Comparison of ENCODE assay signal across 9 cellular contexts in the genomic region with DNA sequence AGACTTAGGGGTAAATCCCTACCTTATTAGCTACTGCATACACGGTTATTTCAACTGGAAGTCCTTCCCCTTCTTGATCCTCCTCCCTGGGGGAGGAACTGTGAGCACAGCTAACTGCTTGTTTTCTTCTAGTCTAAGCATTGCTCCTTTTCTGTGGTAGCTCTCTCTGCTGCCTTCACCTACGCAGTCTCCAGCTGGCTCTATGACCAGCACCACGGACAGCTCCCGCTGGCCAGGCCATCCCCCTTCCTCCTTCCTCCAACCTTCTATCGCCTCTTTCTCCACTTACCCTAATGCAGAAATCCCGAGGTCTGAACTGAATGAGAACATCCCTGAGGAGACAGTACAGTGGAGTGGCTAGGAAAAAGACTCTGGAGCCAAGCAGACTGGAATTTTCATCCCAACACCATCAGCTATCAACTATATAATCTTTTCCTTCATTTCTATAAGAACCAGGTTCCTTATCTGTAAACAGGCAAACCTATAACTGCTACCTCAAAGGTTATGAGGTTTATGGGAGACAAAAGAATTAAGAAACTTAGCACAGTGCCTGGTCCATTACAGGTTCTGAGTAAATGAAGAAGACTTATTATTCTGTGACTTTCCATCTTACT. TPM values are rescaled to one million over a fixed set of nuclear protein-coding genes. Genes with fewer than 3 reads are reported as not detected.
A peak's percentile ranks its signal among the peaks of the same experiment; 100 is the strongest.
DNase-seq lines count a peak whose midpoint lies in the region; TF ChIP-seq lines count a peak whose summit lies in the region.
"Had no signal": no experiment of that assay in that cellular context is flagged by ENCODE, and none has a peak within 500 bp of the region (broad histone marks: within the 10 kb centered on the region; RNA-seq: fewer than 3 reads in every experiment).

No MANE protein-coding gene starts in this region.

- H3K4me1 Mint-ChIP-seq in endothelial cell (ENCODE audit: unreplicated experiment) (peaks cover 14% of the 10 kb centered on the region), progenitor cell of endocrine pancreas (ENCODE audit: low read depth) (peaks cover 2% of the 10 kb centered on the region)

- no peak overlapping the region for H3K27ac Mint-ChIP-seq in endothelial cell (ENCODE audit: unreplicated experiment)
- no peak overlapping the region for H3K27ac Mint-ChIP-seq in progenitor cell of endocrine pancreas
- H3K27ac Mint-ChIP-seq: memory B cell had no signal

- no peak overlapping the region for H3K4me3 ChIP-seq in NT2/D1 (ENCODE audit: insufficient read length, low read depth)

- no peaks in the 10 kb centered on the region for H3K36me3 ChIP-seq in NT2/D1 (ENCODE audit: insufficient read depth, insufficient read length, low read length)

- H3K4me1 ChIP-seq in NT2/D1 (ENCODE audit: insufficient read depth, insufficient read length): no peaks in the 10 kb centered on the region

- H3K9me3 Mint-ChIP-seq in endothelial cell (ENCODE audit: unreplicated experiment): no peaks in the 10 kb centered on the region
- H3K9me3 Mint-ChIP-seq in progenitor cell of endocrine pancreas (ENCODE audit: low read depth): no peaks in the 10 kb centered on the region
- H3K9me3 Mint-ChIP-seq: memory B cell had no signal

- H3K9me3 ChIP-seq in NT2/D1 (ENCODE audit: insufficient read depth, low read length): no peaks in the 10 kb centered on the region

- peaks cover 4% of the 10 kb centered on the region for H3K36me3 Mint-ChIP-seq in endothelial cell (ENCODE audit: low read depth, unreplicated experiment)
- no peaks in the 10 kb centered on the region for H3K36me3 Mint-ChIP-seq in progenitor cell of endocrine pancreas (ENCODE audit: insufficient read depth)
- H3K36me3 Mint-ChIP-seq: memory B cell had no signal

- peaks cover 69% of the 10 kb centered on the region for H3K27me3 ChIP-seq in NT2/D1 (ENCODE audit: insufficient read depth, insufficient read length)

- TF ChIP-seq CTCF in endothelial cell (IDR thresholded peaks at IDR 0.05; ENCODE audit: unreplicated experiment) (no peak), progenitor cell of endocrine pancreas (IDR thresholded peaks at IDR 0.05; ENCODE audit: unreplicated experiment) (no peak)

- H3K27me3 Mint-ChIP-seq in endothelial cell (ENCODE audit: unreplicated experiment): no peaks in the 10 kb centered on the region
- peaks cover 81% of the 10 kb centered on the region for H3K27me3 Mint-ChIP-seq in progenitor cell of endocrine pancreas

- peak; percentile 38 for DNase-seq in activated CD4-positive, alpha-beta T cell treated with anti-CD3 and anti-CD28 coated beads for 48 hours
- no peak for DNase-seq in activated CD4-positive, alpha-beta T cell treated with anti-CD3 and anti-CD28 coated beads, Interleukin-2, amount 50 U/mL, for 4 hours
- DNase-seq in NT2/D1 (ENCODE audit: low read depth, low spot score): peak; percentile 46
- DNase-seq in endothelial cell (ENCODE audit: low spot score): peak; percentile 82
- peak; percentile 71 for DNase-seq in progenitor cell of endocrine pancreas (ENCODE audit: low spot score, unreplicated experiment)
- DNase-seq in activated CD4-positive, CD25-positive, alpha-beta regulatory T cell treated with anti-CD3 and anti-CD28 coated beads, Interleukin-2, amount 50 U/mL, for 72 hours: no peak
- DNase-seq in NCI-H187 (lab: John Stamatoyannopoulos, UW): no peak
- no peak for DNase-seq in NCI-H446 treated with DMSO at 0.1 percent for 48 hours (lab: John Stamatoyannopoulos, UW)

- no peak overlapping the region for H3K9ac ChIP-seq in NT2/D1 (ENCODE audit: insufficient read length, low read depth)

- no peak overlapping the region for H3K4me3 Mint-ChIP-seq in endothelial cell (ENCODE audit: unreplicated experiment)
- H3K4me3 Mint-ChIP-seq in progenitor cell of endocrine pancreas (ENCODE audit: low read depth): no peak overlapping the region
- H3K4me3 Mint-ChIP-seq: memory B cell had no signal

RNA-seq across cellular contexts. Expression of a gene that starts 4.7 kb away (rescaled TPM):
- total RNA-seq in endothelial cell (ENCODE audit: unreplicated experiment) (0.59 TPM), progenitor cell of endocrine pancreas (0.65 and 0.67 TPM in 2 replicates)

RNA-seq across cellular contexts. Expression of a gene that starts 14.7 kb away (rescaled TPM):
- total RNA-seq in endothelial cell (ENCODE audit: unreplicated experiment) (not detected), progenitor cell of endocrine pancreas (17.3 and 24.1 TPM in 2 replicates)

RNA-seq across cellular contexts. Expression of a gene that starts 52.8 kb away (rescaled TPM):
- not detected for total RNA-seq in endothelial cell (ENCODE audit: unreplicated experiment)
- 24.4 and 30.1 TPM in 2 replicates for total RNA-seq in progenitor cell of endocrine pancreas

Comparison
In these comparisons a context has a peak if more than half of its experiments do, and no peak if none do; other contexts are left out.
1. DNase-seq: peak in activated CD4-positive, alpha-beta T cell treated with anti-CD3 and anti-CD28 coated beads for 48 hours (single experiment), NT2/D1 (single experiment), endothelial cell (single experiment) and progenitor cell of endocrine pancreas (single experiment); none in activated CD4-positive, alpha-beta T cell treated with anti-CD3 and anti-CD28 coated beads, Interleukin-2, amount 50 U/mL, for 4 hours (0 of 2), activated CD4-positive, CD25-positive, alpha-beta regulatory T cell treated with anti-CD3 and anti-CD28 coated beads, Interleukin-2, amount 50 U/mL, for 72 hours (single experiment), NCI-H187 (0 of 2) and NCI-H446 treated with DMSO at 0.1 percent for 48 hours (single experiment).
2. RNA of a gene that starts 14.7 kb away (total RNA-seq): 17.3 to 24.1 TPM in progenitor cell of endocrine pancreas; not detected in endothelial cell (single experiment); every median in the first group is over 10 times any median in the second.
3. RNA of a gene that starts 52.8 kb away (total RNA-seq): 24.4 to 30.1 TPM in progenitor cell of endocrine pancreas; not detected in endothelial cell (single experiment); every median in the first group is over 10 times any median in the second.